1 cellular context compared by ENCODE assay signal in the genomic region with DNA sequence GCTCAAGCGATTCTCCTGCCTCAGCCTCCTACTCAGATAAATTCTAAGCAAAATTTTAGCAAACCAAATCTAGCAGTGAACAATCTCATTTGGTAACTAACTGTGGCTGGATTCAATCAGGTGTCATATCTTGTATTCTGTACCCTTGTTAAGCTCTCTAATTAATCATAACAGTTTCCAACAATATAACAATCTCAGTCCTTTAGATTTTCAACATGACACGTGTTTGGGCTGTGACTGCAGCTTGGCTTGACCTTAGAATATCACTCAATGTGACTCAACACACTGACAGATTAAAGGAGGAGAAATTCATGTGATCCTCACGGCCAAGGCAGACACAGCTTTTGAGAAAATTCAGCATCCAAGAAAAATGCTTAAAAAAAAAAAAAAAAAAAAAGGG.
TF ChIP-seq lines count a peak whose summit lies in the region.

No MANE protein-coding gene starts in this region.

TF ChIP-seq in IMR-90, 13 proteins besides CTCF, POLR2A, EP300 and RAD21 (continued from another document):
- TF ChIP-seq, protein P1, sequence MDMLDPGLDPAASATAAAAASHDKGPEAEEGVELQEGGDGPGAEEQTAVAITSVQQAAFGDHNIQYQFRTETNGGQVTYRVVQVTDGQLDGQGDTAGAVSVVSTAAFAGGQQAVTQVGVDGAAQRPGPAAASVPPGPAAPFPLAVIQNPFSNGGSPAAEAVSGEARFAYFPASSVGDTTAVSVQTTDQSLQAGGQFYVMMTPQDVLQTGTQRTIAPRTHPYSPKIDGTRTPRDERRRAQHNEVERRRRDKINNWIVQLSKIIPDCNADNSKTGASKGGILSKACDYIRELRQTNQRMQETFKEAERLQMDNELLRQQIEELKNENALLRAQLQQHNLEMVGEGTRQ (IDR thresholded peaks at IDR 0.05; ENCODE audit: low read depth, low read length), result peak; percentile 39; the same call in 1 of the 2 replicates
- TF ChIP-seq MAZ (IDR thresholded peaks at IDR 0.05; ENCODE audit: borderline replicate concordance, low read depth, low read length) (no peak), RCOR1 (IDR thresholded peaks at IDR 0.05; ENCODE audit: insufficient replicate concordance, low read length) (no peak)
